Comparison of ENCODE assay signal across 15 cellular contexts in genomic region chr7:52586704-52587103, GRCh38.
DNase-seq lines count a peak whose midpoint lies in the region; ATAC-seq, FAIRE-seq and TF ChIP-seq lines count a peak whose summit lies in the region.
"Had no signal": no experiment of that assay in that cellular context is flagged by ENCODE, and none has a peak within 500 bp of the region (broad histone marks: within the 10 kb centered on the region; RNA-seq: fewer than 3 reads in every experiment).

No MANE protein-coding gene starts in this region.

- no peak overlapping the region for H3K27ac Mint-ChIP-seq in astrocyte (ENCODE audit: unreplicated experiment)
- no peak overlapping the region for H3K27ac Mint-ChIP-seq in neural progenitor cell
- H3K27ac Mint-ChIP-seq: CD4-positive, CD25-positive, alpha-beta regulatory T cell; HFFc6; IgD-negative memory B cell had no signal

- DNase-seq in ELF-1 (ENCODE audit: low read depth, low spot score) (peak; percentile 55), NCI-H524 (lab: John Stamatoyannopoulos, UW) (peak; percentile 70 to 94), astrocyte (ENCODE audit: low read depth) (peak; percentile 7), neural progenitor cell (ENCODE audit: low spot score) (peak; percentile 71), mucosa of descending colon (no peak), mammary epithelial cell (no peak)
- no peak for DNase-seq in stimulated activated CD4-positive, alpha-beta T cell treated with anti-CD3 and anti-CD28 coated beads, Interleukin-4, amount 100 ng/mL, for 4 hours
- DNase-seq: CD4-positive, CD25-positive, alpha-beta regulatory T cell; GF-D8; H9; HFFc6; NCI-H1694; NCI-H2081 treated with DMSO at 0.1 percent for 48 hours; Right ventricle myocardium superior had no signal

- intact Hi-C loops in mucosa of descending colon (cut with DNase I, micrococcal nuclease) (no loop called here), mammary epithelial cell (cut with micrococcal nuclease) (no loop called here)

- H3K79me2 ChIP-seq in astrocyte (ENCODE audit: insufficient read depth, low read length) (no peaks in the 10 kb centered on the region), neural progenitor cell (ENCODE audit: low read depth) (no peaks in the 10 kb centered on the region), mammary epithelial cell (ENCODE audit: insufficient read depth, low read length) (no peaks in the 10 kb centered on the region)

- H3K36me3 Mint-ChIP-seq in astrocyte (ENCODE audit: low read depth, unreplicated experiment) (no peaks in the 10 kb centered on the region), neural progenitor cell (no peaks in the 10 kb centered on the region)
- H3K36me3 Mint-ChIP-seq: CD4-positive, CD25-positive, alpha-beta regulatory T cell; IgD-negative memory B cell had no signal

- FAIRE-seq in astrocyte (lab: Jason Lieb, UNC) = no peak

- H3K4me2 ChIP-seq in astrocyte (ENCODE audit: low read length) (no peak overlapping the region), neural progenitor cell (peak overlapping the region; percentile 51), mammary epithelial cell (ENCODE audit: insufficient read depth, low read depth, low read length) (no peak overlapping the region)

- H3K27ac ChIP-seq in astrocyte (ENCODE audit: low read depth, low read length) (no peak overlapping the region), neural progenitor cell (no peak overlapping the region), mammary epithelial cell (ENCODE audit: insufficient read depth, low read depth, low read length) (no peak overlapping the region)

- CTCF ChIA-PET in mammary epithelial cell (lab: Charles Lee; ENCODE audit: low non-redundant PET) = no interaction called here

- 15% methylated on average over 4 of the region's 4 CpGs for WGBS in mammary epithelial cell (ENCODE audit: low coverage, missing lambda C conversion rate)

- no peaks in the 10 kb centered on the region for H3K9me3 ChIP-seq in astrocyte (ENCODE audit: insufficient read depth, low read depth, low read length)
- H3K9me3 ChIP-seq in neural progenitor cell (ENCODE audit: low read depth) = no peaks in the 10 kb centered on the region
- no peaks in the 10 kb centered on the region for H3K9me3 ChIP-seq in mucosa of descending colon
- no peaks in the 10 kb centered on the region for H3K9me3 ChIP-seq in mammary epithelial cell (replicated peaks; ENCODE audit: insufficient read depth, low read length)

- no peak for ATAC-seq in mucosa of descending colon

- in situ Hi-C loops in mammary epithelial cell (cut with MboI; ENCODE audit: low sequenced_read_pairs in 2 of 2) = no loop called here

- no peaks in the 10 kb centered on the region for H3K27me3 ChIP-seq in astrocyte (ENCODE audit: insufficient read depth, low read length)
- H3K27me3 ChIP-seq in neural progenitor cell = no peaks in the 10 kb centered on the region
- no peaks in the 10 kb centered on the region for H3K27me3 ChIP-seq in mammary epithelial cell (ENCODE audit: insufficient read depth, low read length)

- H3K9me3 Mint-ChIP-seq in astrocyte (ENCODE audit: unreplicated experiment) = no peaks in the 10 kb centered on the region
- peaks cover 13% of the 10 kb centered on the region for H3K9me3 Mint-ChIP-seq in neural progenitor cell

- H3K4me3 Mint-ChIP-seq in astrocyte (ENCODE audit: unreplicated experiment) (no peak overlapping the region), neural progenitor cell (no peak overlapping the region)
- H3K4me3 Mint-ChIP-seq: CD4-positive, CD25-positive, alpha-beta regulatory T cell; H9; HFFc6; IgD-negative memory B cell had no signal

- TF ChIP-seq CTCF in astrocyte (IDR thresholded peaks at IDR 0.05; ENCODE audit: insufficient read depth, low read depth, low read length) = no peak
- TF ChIP-seq CTCF in neural progenitor cell (IDR thresholded peaks at IDR 0.05) = no peak
- no peak for TF ChIP-seq CTCF in mucosa of descending colon (IDR thresholded peaks at IDR 0.05)
- no peak for TF ChIP-seq CTCF in mammary epithelial cell (conservative IDR thresholded peaks at IDR 0.05 in 1 of 2, IDR thresholded peaks at IDR 0.05 in 1 of 2; ENCODE audit: extremely low read depth in 1 of 2, insufficient read depth in 1 of 2, low read depth in 1 of 2, low read length in 2 of 2)

- no peak overlapping the region for H2AFZ ChIP-seq in astrocyte (ENCODE audit: low read depth, low read length)
- H2AFZ ChIP-seq in neural progenitor cell (replicated peaks) = no peak overlapping the region
- H2AFZ ChIP-seq in mammary epithelial cell (ENCODE audit: low read depth, low read length) = no peak overlapping the region

- no TSS peak for BruUV-seq in mammary epithelial cell (replicated peaks; lab: Mats Ljungman, UMichigan)

- H3K36me3 ChIP-seq in astrocyte (ENCODE audit: insufficient read depth, low read length) (no peaks in the 10 kb centered on the region), neural progenitor cell (no peaks in the 10 kb centered on the region), mucosa of descending colon (ENCODE audit: low read depth) (no peaks in the 10 kb centered on the region), mammary epithelial cell (ENCODE audit: insufficient read depth, low read length) (no peaks in the 10 kb centered on the region)

- H3K4me1 ChIP-seq in astrocyte (ENCODE audit: insufficient read depth, low read length) (no peaks in the 10 kb centered on the region), neural progenitor cell (peaks cover 9% of the 10 kb centered on the region), mucosa of descending colon (ENCODE audit: low read depth) (no peaks in the 10 kb centered on the region), mammary epithelial cell (ENCODE audit: insufficient read depth, low read length) (no peaks in the 10 kb centered on the region)

- H3K4me3 ChIP-seq in astrocyte (ENCODE audit: insufficient read depth, low read depth, low read length) (no peak overlapping the region), neural progenitor cell (no peak overlapping the region), mucosa of descending colon (no peak overlapping the region), mammary epithelial cell (replicated peaks in 1 of 3; ENCODE audit: insufficient read depth in 1 of 3, low read depth in 2 of 3, low read length in 3 of 3) (no peak overlapping the region)

- peaks cover 1% of the 10 kb centered on the region for H3K4me1 Mint-ChIP-seq in astrocyte (ENCODE audit: low read depth, unreplicated experiment)
- H3K4me1 Mint-ChIP-seq in neural progenitor cell = peaks cover 18% of the 10 kb centered on the region
- H3K4me1 Mint-ChIP-seq: CD4-positive, CD25-positive, alpha-beta regulatory T cell; IgD-negative memory B cell had no signal

- H3K9ac ChIP-seq in astrocyte (ENCODE audit: low read length) (no peak overlapping the region), neural progenitor cell (no peak overlapping the region), mammary epithelial cell (ENCODE audit: insufficient read depth, low read length) (no peak overlapping the region)

- no peaks in the 10 kb centered on the region for H3F3A ChIP-seq in neural progenitor cell (ENCODE audit: low read depth)

- dilution Hi-C loops in mammary epithelial cell (cut with HindIII; ENCODE audit: low sequenced_read_pairs) = no loop called here

- H3K27me3 Mint-ChIP-seq in astrocyte (ENCODE audit: low read depth, unreplicated experiment) (no peaks in the 10 kb centered on the region), neural progenitor cell (ENCODE audit: insufficient read depth, low read depth) (peaks cover 6% of the 10 kb centered on the region)
- H3K27me3 Mint-ChIP-seq: CD4-positive, CD25-positive, alpha-beta regulatory T cell; IgD-negative memory B cell had no signal

- H4K20me1 ChIP-seq in astrocyte (ENCODE audit: insufficient read depth, low read length) (no peaks in the 10 kb centered on the region), neural progenitor cell (ENCODE audit: low read depth) (no peaks in the 10 kb centered on the region), mammary epithelial cell (ENCODE audit: insufficient read depth, low read length) (no peaks in the 10 kb centered on the region)

Comparison
In these comparisons a context has a peak if more than half of its experiments do, and no peak if none do; other contexts are left out.
1. DNase-seq: peak in ELF-1 (single experiment), NCI-H524 (2 of 2), astrocyte (single experiment) and neural progenitor cell (single experiment); none in mucosa of descending colon (0 of 3), mammary epithelial cell (single experiment) and stimulated activated CD4-positive, alpha-beta T cell treated with anti-CD3 and anti-CD28 coated beads, Interleukin-4, amount 100 ng/mL, for 4 hours (0 of 2).